In genomic region chr1:225449774-225450173, GRCh38 we compare ENCODE assay signal across 18 cellular contexts. TPM values are rescaled to one million over a fixed set of nuclear protein-coding genes. Genes with fewer than 3 reads are reported as not detected.
A peak's percentile ranks its signal among the peaks of the same experiment; 100 is the strongest.
DNase-seq lines count a peak whose midpoint lies in the region; ATAC-seq and TF ChIP-seq lines count a peak whose summit lies in the region.
"Had no signal": no experiment of that assay in that cellular context is flagged by ENCODE, and none has a peak within 500 bp of the region (broad histone marks: within the 10 kb centered on the region; RNA-seq: fewer than 3 reads in every experiment).

No MANE protein-coding gene starts in this region.

- H3K9me2 ChIP-seq in PC-9 (ENCODE audit: insufficient read depth) = no peaks in the 10 kb centered on the region

- CTCF ChIA-PET in PC-9 (lab: Charles Lee) = interaction anchor here (0.7 kb wide), 2 partner anchors 549 to 620 kb away, joined by 3 to 12 read pairs; no protein-coding TSS in a partner anchor

- DNase-seq in activated CD8-positive, alpha-beta memory T cell treated with anti-CD3 and anti-CD28 coated beads, Interleukin-2, amount 50 U/mL, for 48 hours = peak; percentile 37
- no peak for DNase-seq in activated CD8-positive, alpha-beta memory T cell treated with anti-CD3 and anti-CD28 coated beads, Interleukin-2, amount 50 U/mL, for 4 hours
- DNase-seq in PC-9 (no peak), T-helper 2 cell (no peak), superior temporal gyrus (ENCODE audit: extremely low spot score) (no peak)
- DNase-seq in stimulated activated effector memory CD8-positive, alpha-beta T cell treated with anti-CD3 and anti-CD28 coated beads, Interleukin-12 subunit alpha, Interleukin-12 subunit beta, amount 100 ng/mL, for 72 hours (ENCODE audit: low spot score in 2 of 2) = no peak
- DNase-seq: C1 segment of cervical spinal cord; central memory CD4-positive, alpha-beta T cell; effector CD4-positive, alpha-beta T cell; NCI-H1092 treated with DMSO at 0.1 percent for 48 hours; NCI-H2081 treated with DMSO at 0.1 percent for 48 hours; SHP77 treated with DMSO at 0.1 percent for 48 hours; spleen; stimulated activated CD4-positive, alpha-beta T cell treated with anti-CD3 and anti-CD28 coated beads, Interleukin-4, amount 100 ng/mL, for 4 hours had no signal

- TF ChIP-seq POLR2A in gastroesophageal sphincter (IDR thresholded peaks at IDR 0.05) = no peak

- no peaks in the 10 kb centered on the region for H3K9me3 Mint-ChIP-seq in stimulated activated effector memory CD8-positive, alpha-beta T cell treated with anti-CD3 and anti-CD28 coated beads, Interleukin-12 subunit alpha, Interleukin-12 subunit beta, amount 100 ng/mL, for 72 hours
- no peaks in the 10 kb centered on the region for H3K9me3 Mint-ChIP-seq in stimulated activated memory B cell treated with anti-CD40 and anti-IgM and Interleukin-4, amounts not matched to agents 10 μg/mL and 1 μg/mL and 100 μg/mL, for 72 hours

- intact Hi-C loops in PC-9 (cut with micrococcal nuclease; ENCODE audit: unreplicated experiment) = loop anchor here (1.0 to 5.0 kb wide), 2 partner anchors 16 to 1747 kb away; no protein-coding TSS in a partner anchor

- no peaks in the 10 kb centered on the region for H4K20me1 ChIP-seq in PC-9 (ENCODE audit: insufficient read depth)

- 100% methylated on average over 1 of the region's 5 CpGs; no CpG with 5 or more reads in 1 of the 2 donors for WGBS in gastroesophageal sphincter (ENCODE audit: low coverage in 1 of 2), 2 donors

- no peak for TF ChIP-seq CTCF in PC-9 (conservative IDR thresholded peaks at IDR 0.05)
- no peak for TF ChIP-seq CTCF in gastroesophageal sphincter (IDR thresholded peaks at IDR 0.05)

- peaks cover 92% of the 10 kb centered on the region for H3K4me1 ChIP-seq in PC-9 (replicated peaks; ENCODE audit: insufficient read depth)
- peaks cover 19 to 92% (median 32%) of the 10 kb centered on the region in 3 donors for H3K4me1 ChIP-seq in gastroesophageal sphincter

- no peak overlapping the region for H3K4me3 Mint-ChIP-seq in stimulated activated effector memory CD8-positive, alpha-beta T cell treated with anti-CD3 and anti-CD28 coated beads, Interleukin-12 subunit alpha, Interleukin-12 subunit beta, amount 100 ng/mL, for 72 hours
- H3K4me3 Mint-ChIP-seq in stimulated activated memory B cell treated with anti-CD40 and anti-IgM and Interleukin-4, amounts not matched to agents 10 μg/mL and 1 μg/mL and 100 μg/mL, for 72 hours = no peak overlapping the region

- H3K79me2 ChIP-seq in PC-9 (ENCODE audit: low read depth) = no peaks in the 10 kb centered on the region

- BruUV-seq in PC-9 (replicated peaks; lab: Mats Ljungman, UMichigan) = TSS peak; percentile 23

- H3K27ac Mint-ChIP-seq in stimulated activated effector memory CD8-positive, alpha-beta T cell treated with anti-CD3 and anti-CD28 coated beads, Interleukin-12 subunit alpha, Interleukin-12 subunit beta, amount 100 ng/mL, for 72 hours = peak overlapping the region; percentile 72
- H3K27ac Mint-ChIP-seq in stimulated activated memory B cell treated with anti-CD40 and anti-IgM and Interleukin-4, amounts not matched to agents 10 μg/mL and 1 μg/mL and 100 μg/mL, for 72 hours = no peak overlapping the region

- POLR2A ChIA-PET in PC-9 (lab: Charles Lee; ENCODE audit: unreplicated experiment) = interaction anchor here (0.6 kb wide), 1 partner anchor 21 kb away, joined by 5 read pairs; no protein-coding TSS in a partner anchor

- H3K27me3 Mint-ChIP-seq in stimulated activated memory B cell treated with anti-CD40 and anti-IgM and Interleukin-4, amounts not matched to agents 10 μg/mL and 1 μg/mL and 100 μg/mL, for 72 hours = no peaks in the 10 kb centered on the region

- H3K27ac ChIP-seq in PC-9 (peak overlapping the region; percentile 95), gastroesophageal sphincter (peak overlapping the region; percentile 78 to 93 (median 88))
- H3K27ac ChIP-seq: suprapubic skin had no signal

- no peak for TF ChIP-seq EP300 in gastroesophageal sphincter (IDR thresholded peaks at IDR 0.05)

- no peak overlapping the region for H3K4me3 ChIP-seq in PC-9
- no peak overlapping the region for H3K4me3 ChIP-seq in gastroesophageal sphincter
- H3K4me3 ChIP-seq: spleen, suprapubic skin had no signal

- H3K27me3 ChIP-seq in PC-9 (ENCODE audit: insufficient read depth, low read depth) = no peaks in the 10 kb centered on the region
- H3K27me3 ChIP-seq in gastroesophageal sphincter = no peaks in the 10 kb centered on the region
- H3K27me3 ChIP-seq: neutrophil, spleen, suprapubic skin had no signal

- H2AFZ ChIP-seq in PC-9 = no peak overlapping the region

- H3K4me2 ChIP-seq in PC-9 = peak overlapping the region; percentile 58

- H3K36me3 ChIP-seq in PC-9 (ENCODE audit: low read depth) (no peaks in the 10 kb centered on the region), gastroesophageal sphincter (no peaks in the 10 kb centered on the region)
- H3K36me3 ChIP-seq: neutrophil, spleen, suprapubic skin had no signal

- H3K9me3 ChIP-seq in PC-9 (ENCODE audit: insufficient read depth, low read depth) (no peaks in the 10 kb centered on the region), gastroesophageal sphincter (no peaks in the 10 kb centered on the region)
- H3K9me3 ChIP-seq: neutrophil, spleen, suprapubic skin had no signal

- peaks cover 61% of the 10 kb centered on the region for H3K4me1 Mint-ChIP-seq in stimulated activated effector memory CD8-positive, alpha-beta T cell treated with anti-CD3 and anti-CD28 coated beads, Interleukin-12 subunit alpha, Interleukin-12 subunit beta, amount 100 ng/mL, for 72 hours
- peaks cover 16% of the 10 kb centered on the region for H3K4me1 Mint-ChIP-seq in stimulated activated memory B cell treated with anti-CD40 and anti-IgM and Interleukin-4, amounts not matched to agents 10 μg/mL and 1 μg/mL and 100 μg/mL, for 72 hours

- no peak for ATAC-seq in gastroesophageal sphincter
- ATAC-seq in stimulated activated effector memory CD8-positive, alpha-beta T cell treated with anti-CD3 and anti-CD28 coated beads, Interleukin-12 subunit alpha, Interleukin-12 subunit beta, amount 100 ng/mL, for 72 hours = no peak
- ATAC-seq in stimulated activated memory B cell treated with anti-CD40 and anti-IgM and Interleukin-4, amounts not matched to agents 10 μg/mL and 1 μg/mL and 100 μg/mL, for 72 hours = no peak

- peaks cover 83% of the 10 kb centered on the region for H3F3A ChIP-seq in PC-9 (ENCODE audit: insufficient read depth, low read depth)

- H3K36me3 Mint-ChIP-seq in stimulated activated effector memory CD8-positive, alpha-beta T cell treated with anti-CD3 and anti-CD28 coated beads, Interleukin-12 subunit alpha, Interleukin-12 subunit beta, amount 100 ng/mL, for 72 hours = peaks cover 3% of the 10 kb centered on the region
- no peaks in the 10 kb centered on the region for H3K36me3 Mint-ChIP-seq in stimulated activated memory B cell treated with anti-CD40 and anti-IgM and Interleukin-4, amounts not matched to agents 10 μg/mL and 1 μg/mL and 100 μg/mL, for 72 hours

RNA-seq across cellular contexts. Expression of gene LBR, which starts 21.9 kb away (rescaled TPM):
- total RNA-seq in PC-9 (2021) = 128 and 158 TPM in 2 replicates
- total RNA-seq in gastroesophageal sphincter = 100 to 1,000 TPM in 1 of 4 donors, 10 to 100 TPM in 3; 78.2 to 139 (median 92.8) TPM
